Comparison of ENCODE assay signal across 21 cellular contexts in the genomic region with DNA sequence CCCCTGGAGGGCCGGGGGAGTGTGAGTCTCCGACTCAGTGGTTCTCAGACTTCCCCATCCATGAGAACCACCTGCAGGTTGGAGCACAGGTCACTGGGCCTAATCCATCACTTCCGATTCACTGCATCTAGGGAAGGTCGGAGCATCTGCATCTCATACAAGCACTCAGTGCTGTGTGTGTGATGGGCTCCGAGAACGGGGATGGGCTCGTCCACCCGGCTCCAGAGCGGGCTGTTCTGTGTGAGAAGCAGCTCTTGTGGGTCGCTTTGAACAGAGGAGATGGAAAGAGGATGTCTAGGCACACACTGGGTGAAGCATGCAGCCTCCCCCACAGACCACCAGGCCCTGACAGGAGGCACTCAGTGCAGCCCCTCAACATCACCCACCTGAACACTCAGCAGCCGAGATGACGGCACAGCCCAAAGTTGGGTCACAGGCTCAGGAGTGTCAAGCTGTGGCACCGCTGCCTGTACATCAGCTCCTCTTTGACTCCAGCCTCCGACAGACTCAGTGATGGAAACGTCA.
"Had no signal": no experiment of that assay in that cellular context is flagged by ENCODE, and none has a peak within 500 bp of the region (broad histone marks: within the 10 kb centered on the region; RNA-seq: fewer than 3 reads in every experiment).

No MANE protein-coding gene starts in this region.

- H3K4me1 ChIP-seq: SJSA1 had no signal

- H3K27me3 ChIP-seq: SJSA1 had no signal

- H3K36me3 ChIP-seq: SJSA1 had no signal

- H3K27ac ChIP-seq: RWPE1, SJSA1, SK-N-MC had no signal

- DNase-seq: KBM-7, MV-4-11, NCI-H1048, NCI-H1105, NCI-H1417 treated with DMSO at 0.1 percent for 48 hours, NCI-H146, NCI-H1694 treated with DMSO at 0.1 percent for 48 hours, NCI-H1930, NCI-H2081, NCI-H2107, NCI-H226, NCI-H446, NCI-H510A, NCI-H524 treated with DMSO at 0.1 percent for 48 hours, NCI-H69, NCI-H774, Right ventricle myocardium superior, SIG-M5 had no signal

- H3K4me3 ChIP-seq: SJSA1, SK-N-MC had no signal
